ENCODE assay signal across 8 cellular contexts in genomic region chr18:158128-159036, GRCh38. TPM values are rescaled to one million over a fixed set of nuclear protein-coding genes. Genes with fewer than 3 reads are reported as not detected.
DNase-seq lines count a peak whose midpoint lies in the region; ATAC-seq and TF ChIP-seq lines count a peak whose summit lies in the region.

Gene USP14 (plus strand): TSS chr18:158557. CDS start chr18:158699, 142 bp downstream.

- peak within 1 kb of the TSS; percentile 78 for H3K4me3 ChIP-seq in HAP-1
- H3K4me3 ChIP-seq in MG63 = peak within 1 kb of the TSS; percentile 67
- peak within 1 kb of the TSS; percentile 77 for H3K4me3 ChIP-seq in fibroblast of pulmonary artery (replicated peaks; ENCODE audit: low read depth, low read length)

- H3K9me3 ChIP-seq in HAP-1 (no peaks in the 10 kb centered on the region), MG63 (no peaks in the 10 kb centered on the region)

- H3K27me3 ChIP-seq in HAP-1 (ENCODE audit: low read depth) (no peaks in the 10 kb centered on the region), MG63 (no peaks in the 10 kb centered on the region)

- DNase-seq in G401 (ENCODE audit: low spot score) = peak; percentile 99
- DNase-seq in HAP-1 (ENCODE audit: low spot score in 2 of 2) = peak; percentile 95 to 99
- DNase-seq in MG63 = peak; percentile 97
- peak; percentile 92 to 93 for DNase-seq in SHP77 (lab: John Stamatoyannopoulos, UW)
- DNase-seq in activated effector memory CD4-positive, alpha-beta T cell treated with Interleukin-2 at 50 U/mL for 16 hours = peak; percentile 94
- peak; percentile 97 for DNase-seq in fibroblast of pulmonary artery (ENCODE audit: low read depth)
- peak; percentile 98 for DNase-seq in natural killer cell treated with Interleukin-12 subunit alpha and Interleukin-12 subunit beta and Interleukin-15 and Interleukin-18, amount 100 ng/mL, for 72 hours (ENCODE audit: low spot score)
- peak; percentile 99 for DNase-seq in stimulated activated naive CD4-positive, alpha-beta T cell treated with Interleukin-2 at 50 U/mL for 16 hours (lab: John Stamatoyannopoulos, UW)

- H3K36me3 ChIP-seq in HAP-1 (replicated peaks) (peaks cover 16% of the 10 kb centered on the region), MG63 (peaks cover 22% of the 10 kb centered on the region)

- ATAC-seq in natural killer cell treated with Interleukin-12 subunit alpha and Interleukin-12 subunit beta and Interleukin-15 and Interleukin-18, amount 100 ng/mL, for 72 hours = peak; percentile 98

- H3K4me1 ChIP-seq in HAP-1 = peaks cover 11% of the 10 kb centered on the region

- no peaks in the 10 kb centered on the region for H3K9me3 Mint-ChIP-seq in natural killer cell treated with Interleukin-12 subunit alpha and Interleukin-12 subunit beta and Interleukin-15 and Interleukin-18, amount 100 ng/mL, for 72 hours

- TF ChIP-seq CTCF in fibroblast of pulmonary artery (IDR thresholded peaks at IDR 0.05; ENCODE audit: low read length, missing control alignments) = no peak

- H3K36me3 Mint-ChIP-seq in natural killer cell treated with Interleukin-12 subunit alpha and Interleukin-12 subunit beta and Interleukin-15 and Interleukin-18, amount 100 ng/mL, for 72 hours = no peaks in the 10 kb centered on the region

- peaks cover 17 to 25% of the 10 kb centered on the region in 2 donors for H3K4me1 Mint-ChIP-seq in natural killer cell treated with Interleukin-12 subunit alpha and Interleukin-12 subunit beta and Interleukin-15 and Interleukin-18, amount 100 ng/mL, for 72 hours (ENCODE audit: low read depth in 2 of 2)

- H3K27me3 Mint-ChIP-seq in natural killer cell treated with Interleukin-12 subunit alpha and Interleukin-12 subunit beta and Interleukin-15 and Interleukin-18, amount 100 ng/mL, for 72 hours = no peaks in the 10 kb centered on the region

- peak within 1 kb of the TSS; percentile 94 for H3K4me3 Mint-ChIP-seq in natural killer cell treated with Interleukin-12 subunit alpha and Interleukin-12 subunit beta and Interleukin-15 and Interleukin-18, amount 100 ng/mL, for 72 hours

- H3K27ac Mint-ChIP-seq in natural killer cell treated with Interleukin-12 subunit alpha and Interleukin-12 subunit beta and Interleukin-15 and Interleukin-18, amount 100 ng/mL, for 72 hours = peak within 1 kb of the TSS; percentile 86 to 90

- in situ Hi-C loops in G401 (cut with HindIII; ENCODE audit: low sequenced_read_pairs) = no loop called here
- in situ Hi-C loops in HAP-1 (cut with MboI; ENCODE audit: low sequenced_read_pairs) = no loop called here

RNA-seq across cellular contexts. Expression of gene USP14, which starts in this region (rescaled TPM):
- total RNA-seq in G401 (2014; rRNA removed; shearing (Covaris generic)) = 13.2 and 28.7 TPM in 2 replicates
- total RNA-seq in MG63 (2014; rRNA removed; shearing (Covaris generic); ENCODE audit: low replicate concordance) = 13.1 and 25.8 TPM in 2 replicates
- 10 to 100 TPM; 73.2 to 79.7 TPM for total RNA-seq in natural killer cell treated with Interleukin-12 subunit alpha and Interleukin-12 subunit beta and Interleukin-15 and Interleukin-18, amount 100 ng/mL, for 72 hours

Comparison
In these comparisons a context has a peak if more than half of its experiments do, and no peak if none do; other contexts are left out.
1. Peak in every context shown above with its lines: DNase-seq, ATAC-seq and H3K4me3 ChIP-seq.